In the genomic region with DNA sequence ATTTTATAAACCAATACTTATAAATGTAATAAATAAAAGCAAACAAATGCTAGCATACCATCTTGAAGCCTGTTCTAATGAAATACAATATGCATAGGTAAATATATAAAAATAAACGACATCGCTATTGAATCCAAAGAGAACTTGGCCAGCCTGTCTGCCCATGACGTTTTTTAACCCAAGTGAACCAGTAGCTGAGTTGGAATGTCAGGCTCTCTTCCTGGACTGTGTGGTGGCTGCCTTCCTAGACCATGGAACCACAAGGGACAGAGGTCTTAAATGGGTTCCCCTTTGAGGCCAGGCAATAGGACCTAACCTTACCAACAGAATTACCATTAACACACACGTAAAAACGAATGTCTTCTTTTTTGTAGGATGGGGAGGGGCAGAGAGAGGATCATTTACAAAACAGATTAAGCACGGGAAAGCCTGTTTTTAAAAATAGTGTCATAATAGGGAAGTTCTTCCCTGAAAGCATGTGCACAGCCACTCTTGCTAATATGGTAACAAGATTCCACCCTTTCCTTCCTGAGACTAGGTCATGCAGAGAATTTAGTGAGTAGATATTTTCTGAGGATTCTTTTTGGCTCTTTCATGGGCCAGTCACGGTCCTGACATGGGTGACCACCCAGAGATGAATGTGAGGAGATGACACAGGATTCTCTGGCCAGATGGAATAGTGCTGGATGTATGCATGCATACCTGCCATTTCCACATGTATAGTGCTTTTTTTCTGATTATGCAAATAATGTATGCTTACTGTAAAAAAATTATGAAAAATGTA, we compare ENCODE assay signal across 17 cellular contexts.
DNase-seq lines count a peak whose midpoint lies in the region; TF ChIP-seq lines count a peak whose summit lies in the region.
"Had no signal": no experiment of that assay in that cellular context is flagged by ENCODE, and none has a peak within 500 bp of the region (broad histone marks: within the 10 kb centered on the region; RNA-seq: fewer than 3 reads in every experiment).

No MANE protein-coding gene starts in this region.

- no peak overlapping the region for H3K4me3 Mint-ChIP-seq in dendritic cell treated with granulocyte-macrophage colony-stimulating factor and Interleukin-4, amounts not matched to agents 40 ng/mL and 50 ng/mL, for 4 days
- H3K4me3 Mint-ChIP-seq: activated CD4-positive, alpha-beta T cell treated with anti-CD3 and anti-CD28 coated beads, Interleukin-2, amount 10 ng/mL, durations not matched to agents 24 days and 14 days; nephron progenitor cell had no signal

- H3K4me1 Mint-ChIP-seq in dendritic cell treated with granulocyte-macrophage colony-stimulating factor and Interleukin-4, amounts not matched to agents 40 ng/mL and 50 ng/mL, for 4 days (ENCODE audit: low read depth) = peaks cover 59% of the 10 kb centered on the region

- H3K27me3 Mint-ChIP-seq in dendritic cell treated with granulocyte-macrophage colony-stimulating factor and Interleukin-4, amounts not matched to agents 40 ng/mL and 50 ng/mL, for 4 days = peaks cover 2% of the 10 kb centered on the region

- H3K36me3 Mint-ChIP-seq in dendritic cell treated with granulocyte-macrophage colony-stimulating factor and Interleukin-4, amounts not matched to agents 40 ng/mL and 50 ng/mL, for 4 days (ENCODE audit: low read depth) = no peaks in the 10 kb centered on the region

- POLR2A ChIA-PET in HEK293T (lab: Yijun Ruan, JAX) = no interaction called here

- H3K27ac ChIP-seq in HL-60 (replicated peaks) (no peak overlapping the region; the same call in 1 of the 2 replicates), spleen (peak overlapping the region in 6 of 8 donors; percentile 54 to 88 (median 78))
- H3K27ac ChIP-seq: cardiac muscle cell, KMS-11, suprapubic skin had no signal

- intact Hi-C loops in dendritic cell treated with granulocyte-macrophage colony-stimulating factor and Interleukin-4, amounts not matched to agents 40 ng/mL and 50 ng/mL, for 4 days (cut with micrococcal nuclease) = loop anchor here (5.0 kb wide), 2 partner anchors 38 to 68 kb away; a partner anchor contains a TSS
- intact Hi-C loops in spleen (cut with DNase I; ENCODE audit: low total_unique reads) = no loop called here

- H3K4me3 ChIP-seq in HL-60 (replicated peaks; ENCODE audit: insufficient read depth, low read length) = no peak overlapping the region
- no peak overlapping the region for H3K4me3 ChIP-seq in spleen
- H3K4me3 ChIP-seq: cardiac muscle cell, suprapubic skin had no signal

- no peaks in the 10 kb centered on the region for H3K36me3 ChIP-seq in spleen
- H3K36me3 ChIP-seq: cardiac muscle cell, suprapubic skin had no signal

- 36 to 40% (median 39%) methylated on average over 7 of the region's 7 CpGs for WGBS in spleen, 5 donors

- CTCF ChIA-PET in HEK293T (lab: Yijun Ruan, JAX) = no interaction called here

- TF ChIP-seq POLR2A in spleen (IDR thresholded peaks at IDR 0.05) = no peak

- TF ChIP-seq CTCF in HL-60 (IDR thresholded peaks at IDR 0.05; ENCODE audit: insufficient read depth, low read length) = no peak
- TF ChIP-seq CTCF in spleen (IDR thresholded peaks at IDR 0.05 in 8 of 11, conservative IDR thresholded peaks at IDR 0.05 in 3 of 11) = no peak

- H3K27me3 ChIP-seq in HL-60 (ENCODE audit: insufficient read depth, poor library complexity, severe bottlenecking) (no peaks in the 10 kb centered on the region), spleen (replicated peaks in 1 of 7) (peaks cover 0 to 25% (median 0%) of the 10 kb centered on the region in 7 donors)
- H3K27me3 ChIP-seq: cardiac muscle cell, suprapubic skin had no signal

- DNase-seq in HL-60 (ENCODE audit: low read depth in 1 of 2, low spot score in 1 of 2) (peak; percentile 11 to 21), NOMO-1 treated with dmso at 0.1 percent for 144 hours (lab: John Stamatoyannopoulos, UW; ENCODE audit: unreplicated experiment) (peak; percentile 10), spleen (no peak), occipital lobe (lab: John Stamatoyannopoulos, UW) (no peak), HEK293T (ENCODE audit: extremely low spot score) (no peak), midbrain (lab: John Stamatoyannopoulos, UW) (no peak)
- DNase-seq: activated CD4-positive, alpha-beta T cell treated with anti-CD3 and anti-CD28 coated beads, Interleukin-2, amount 10 ng/mL, durations not matched to agents 24 days and 14 days; activated gamma-delta T cell; Calu3; EL; NCI-H2107; NCI-H69; nephron progenitor cell had no signal

- peaks cover 0 to 9% (median 0%) of the 10 kb centered on the region in 8 donors for H3K9me3 ChIP-seq in spleen
- H3K9me3 ChIP-seq: suprapubic skin had no signal

- peaks cover 8% of the 10 kb centered on the region for H3K9me3 Mint-ChIP-seq in dendritic cell treated with granulocyte-macrophage colony-stimulating factor and Interleukin-4, amounts not matched to agents 40 ng/mL and 50 ng/mL, for 4 days

- H3K4me1 ChIP-seq in spleen = peaks cover 0 to 55% (median 18%) of the 10 kb centered on the region in 6 donors

- H3K27ac Mint-ChIP-seq in dendritic cell treated with granulocyte-macrophage colony-stimulating factor and Interleukin-4, amounts not matched to agents 40 ng/mL and 50 ng/mL, for 4 days = peak overlapping the region; percentile 67
- H3K27ac Mint-ChIP-seq: activated CD4-positive, alpha-beta T cell treated with anti-CD3 and anti-CD28 coated beads, Interleukin-2, amount 10 ng/mL, durations not matched to agents 24 days and 14 days; nephron progenitor cell had no signal

TF ChIP-seq in HEK293T, 16 proteins besides CTCF, POLR2A, EP300 and RAD21:
- TF ChIP-seq LEF1 (IDR thresholded peaks at IDR 0.05; ENCODE audit: borderline replicate concordance) (no peak), FOXM1 (IDR thresholded peaks at IDR 0.05; ENCODE audit: borderline replicate concordance) (no peak), SP1 (IDR thresholded peaks at IDR 0.05) (no peak), NFRKB (IDR thresholded peaks at IDR 0.05) (no peak), HDGF (IDR thresholded peaks at IDR 0.05; ENCODE audit: borderline replicate concordance) (no peak), ARNT (IDR thresholded peaks at IDR 0.05) (no peak), ELF4 (IDR thresholded peaks at IDR 0.05) (no peak), TARDBP (IDR thresholded peaks at IDR 0.05) (no peak), L3MBTL2 (conservative IDR thresholded peaks at IDR 0.05) (no peak), BHLHE40 (IDR thresholded peaks at IDR 0.05; ENCODE audit: borderline replicate concordance) (no peak), ZNF384 (IDR thresholded peaks at IDR 0.05) (no peak), SUZ12 (IDR thresholded peaks at IDR 0.05) (no peak), FOXK2 (IDR thresholded peaks at IDR 0.05) (no peak), CTBP1 (IDR thresholded peaks at IDR 0.05; ENCODE audit: borderline replicate concordance) (no peak)
- TF ChIP-seq, protein P1, sequence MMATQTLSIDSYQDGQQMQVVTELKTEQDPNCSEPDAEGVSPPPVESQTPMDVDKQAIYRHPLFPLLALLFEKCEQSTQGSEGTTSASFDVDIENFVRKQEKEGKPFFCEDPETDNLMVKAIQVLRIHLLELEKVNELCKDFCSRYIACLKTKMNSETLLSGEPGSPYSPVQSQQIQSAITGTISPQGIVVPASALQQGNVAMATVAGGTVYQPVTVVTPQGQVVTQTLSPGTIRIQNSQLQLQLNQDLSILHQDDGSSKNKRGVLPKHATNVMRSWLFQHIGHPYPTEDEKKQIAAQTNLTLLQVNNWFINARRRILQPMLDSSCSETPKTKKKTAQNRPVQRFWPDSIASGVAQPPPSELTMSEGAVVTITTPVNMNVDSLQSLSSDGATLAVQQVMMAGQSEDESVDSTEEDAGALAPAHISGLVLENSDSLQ (IDR thresholded peaks at IDR 0.05) = no peak

Comparison
In these comparisons a context has a peak if more than half of its experiments do, and no peak if none do; other contexts are left out.
1. DNase-seq: peak in HL-60 (2 of 2) and NOMO-1 treated with dmso at 0.1 percent for 144 hours (single experiment); none in spleen (single experiment), occipital lobe (single experiment), HEK293T (single experiment) and midbrain (single experiment).